30 cellular contexts compared by ENCODE assay signal in the genomic region with DNA sequence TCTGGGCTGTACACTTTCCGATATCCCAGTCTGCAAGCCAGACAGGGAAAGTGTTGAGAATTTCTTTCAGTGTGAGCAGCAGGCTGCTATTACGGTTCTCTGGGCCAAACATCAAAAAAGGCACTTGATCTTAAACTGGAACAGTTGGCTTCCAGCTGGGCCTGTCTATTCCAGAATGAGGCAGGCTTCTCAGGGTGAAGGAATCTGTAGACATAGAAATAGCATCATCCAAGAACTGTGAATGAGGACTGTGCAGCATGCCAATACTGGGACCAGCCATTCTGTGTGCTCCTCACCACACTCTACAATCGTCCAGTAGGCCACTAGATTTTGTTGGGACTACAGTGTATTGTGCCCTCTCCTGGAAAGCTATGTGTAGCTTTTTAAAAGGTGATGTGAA. TPM values are rescaled to one million over a fixed set of nuclear protein-coding genes. Genes with fewer than 3 reads are reported as not detected.
DNase-seq lines count a peak whose midpoint lies in the region; ATAC-seq, FAIRE-seq and TF ChIP-seq lines count a peak whose summit lies in the region.
"Had no signal": no experiment of that assay in that cellular context is flagged by ENCODE, and none has a peak within 500 bp of the region (broad histone marks: within the 10 kb centered on the region; RNA-seq: fewer than 3 reads in every experiment).

No MANE protein-coding gene starts in this region.

- CTCF ChIA-PET in HepG2 (lab: Yijun Ruan, JAX; ENCODE audit: low intra/inter-chr PET ratio, low total read pairs): no interaction called here

- no TSS peak for BruUV-seq in HepG2 (replicated peaks; lab: Mats Ljungman, UMichigan)

- no peaks in the 10 kb centered on the region for H4K20me1 ChIP-seq in HepG2 (ENCODE audit: insufficient read depth, low read length)
- H4K20me1 ChIP-seq: BLaER1 had no signal

- 18% methylated on average over 3 of the region's 3 CpGs for WGBS in HepG2 (ENCODE audit: low lambda C conversion rate)
- WGBS in right lobe of liver (ENCODE audit: insufficient coverage, low coverage, low lambda C conversion rate, missing lambda C conversion rate): 71% methylated on average over 3 of the region's 3 CpGs
- WGBS in pancreas, 2 donors: 73 to 84% methylated on average over 3 of the region's 3 CpGs

- no peaks in the 10 kb centered on the region for H3K36me3 ChIP-seq in HepG2 (replicated peaks in 1 of 2; ENCODE audit: control insufficient read depth in 1 of 2, insufficient read depth in 2 of 2, low read length in 2 of 2)
- H3K36me3 ChIP-seq in right lobe of liver: no peaks in the 10 kb centered on the region
- H3K36me3 ChIP-seq in pancreas: no peaks in the 10 kb centered on the region
- H3K36me3 ChIP-seq: BLaER1 had no signal

- intact Hi-C loops in HepG2 (cut with micrococcal nuclease; ENCODE audit: unreplicated experiment) (no loop called here), right lobe of liver (cut with DNase I) (no loop called here), pancreas (cut with DNase I) (no loop called here)

- H3K79me2 ChIP-seq in HepG2 (ENCODE audit: insufficient read depth, low read length): no peaks in the 10 kb centered on the region

- TF ChIP-seq POLR2A in HepG2 (IDR thresholded peaks at IDR 0.05; ENCODE audit: insufficient read depth in 1 of 2, low read depth in 2 of 2, low read length in 2 of 2) (no peak), right lobe of liver (IDR thresholded peaks at IDR 0.05) (no peak)

- H3K27ac ChIP-seq in HepG2 (ENCODE audit: extremely low read length, insufficient read depth, low read length): no peak overlapping the region
- no peak overlapping the region for H3K27ac ChIP-seq in right lobe of liver
- no peak overlapping the region for H3K27ac ChIP-seq in pancreas
- H3K27ac ChIP-seq: BLaER1, body of pancreas had no signal

- no peak overlapping the region for H2AFZ ChIP-seq in HepG2 (ENCODE audit: low read length)

- FAIRE-seq in HepG2 (lab: Jason Lieb, UNC) (no peak), urothelium cell line (lab: Jason Lieb, UNC) (no peak), pancreas (lab: Jason Lieb, UNC) (no peak)
- FAIRE-seq: colon, keratinocyte had no signal

- in situ Hi-C loops in HepG2 (cut with HindIII; ENCODE audit: extremely low pct_ligation_motif_present, low pct_unique_long_range_greater_than_20kb): no loop called here

- no peak overlapping the region for H3K9ac ChIP-seq in HepG2 (ENCODE audit: insufficient read depth, low read depth, low read length)
- H3K9ac ChIP-seq: BLaER1 had no signal

- H3K27me3 ChIP-seq in HepG2 (ENCODE audit: control insufficient read depth in 1 of 2, insufficient read depth in 2 of 2, low read length in 2 of 2): no peaks in the 10 kb centered on the region
- H3K27me3 ChIP-seq in right lobe of liver: no peaks in the 10 kb centered on the region
- no peaks in the 10 kb centered on the region for H3K27me3 ChIP-seq in pancreas
- H3K27me3 ChIP-seq: BLaER1, body of pancreas had no signal

- no peak overlapping the region for H3K4me3 ChIP-seq in HepG2 (replicated peaks in 1 of 3; ENCODE audit: insufficient read depth in 1 of 3, low read depth in 2 of 3, low read length in 3 of 3)
- no peak overlapping the region for H3K4me3 ChIP-seq in right lobe of liver
- H3K4me3 ChIP-seq in pancreas: no peak overlapping the region
- H3K4me3 ChIP-seq: BLaER1, body of pancreas had no signal

- H3K4me1 ChIP-seq in HepG2 (ENCODE audit: insufficient read depth, low read length): no peaks in the 10 kb centered on the region
- no peaks in the 10 kb centered on the region for H3K4me1 ChIP-seq in right lobe of liver
- H3K4me1 ChIP-seq in pancreas: no peaks in the 10 kb centered on the region
- H3K4me1 ChIP-seq: BLaER1, body of pancreas had no signal

- POLR2A ChIA-PET in HepG2 (lab: Yijun Ruan, JAX): no interaction called here

- no peak for TF ChIP-seq EP300 in HepG2 (IDR thresholded peaks at IDR 0.05; ENCODE audit: low read depth in 2 of 2, low read length in 2 of 2)
- TF ChIP-seq EP300 in HepG2 (CRISPR knock-in tag; IDR thresholded peaks at IDR 0.05; ENCODE audit: borderline replicate concordance): no peak

- no peak for DNase-seq in HepG2 (ENCODE audit: low spot score)
- no peak for DNase-seq in right lobe of liver
- DNase-seq in cerebellar cortex (ENCODE audit: low spot score): peak; percentile 52
- DNase-seq in medulla oblongata (ENCODE audit: extremely low spot score): peak; percentile 79
- peak; percentile 11 for DNase-seq in urothelium cell line (ENCODE audit: low spot score)
- DNase-seq in NCI-H2107 treated with DMSO at 0.1 percent for 48 hours (lab: John Stamatoyannopoulos, UW; ENCODE audit: unreplicated experiment): no peak
- no peak for DNase-seq in pancreas
- DNase-seq: activated CD8-positive, alpha-beta T cell treated with anti-CD3 and anti-CD28 coated beads, Interleukin-2, amount 10 ng/mL, durations not matched to agents 7 days and 5 days; activated effector memory CD4-positive, alpha-beta T cell treated with anti-CD3 and anti-CD28 coated beads, Interleukin-2, amount 50 U/mL, for 16 hours; activated naive CD8-positive, alpha-beta T cell treated with anti-CD3 and anti-CD28 coated beads, Interleukin-2, amount 10 ng/mL, durations not matched to agents 7 days and 5 days; activated T-cell treated with anti-CD3 and anti-CD28 coated beads for 4 hours; body of pancreas; COR-L47; DMS79 treated with DMSO at 0.1 percent for 48 hours; effector memory CD4-positive, alpha-beta T cell; erythroblast; foreskin melanocyte; NCI-H1105 treated with DMSO at 0.1 percent for 48 hours; NCI-H2081; stimulated activated CD4-positive, alpha-beta T cell treated with anti-CD3 and anti-CD28 coated beads, Interleukin-12 subunit alpha, Interleukin-12 subunit beta, amount 100 ng/mL, for 4 hours; stimulated activated naive CD8-positive, alpha-beta T cell treated with anti-CD3 and anti-CD28 coated beads, Interleukin-15, Interleukin-2, amounts not matched to agents 100 U/mL and 50 U/mL, for 24 hours; T-cell had no signal

- no peak overlapping the region for H3K4me2 ChIP-seq in HepG2 (ENCODE audit: low read depth, low read length)
- H3K4me2 ChIP-seq: BLaER1 had no signal

- TF ChIP-seq RAD21 in HepG2 (CRISPR knock-in tag; IDR thresholded peaks at IDR 0.05): no peak

- TF ChIP-seq CTCF in HepG2 (CRISPR knock-in tag; IDR thresholded peaks at IDR 0.05) (no peak), right lobe of liver (IDR thresholded peaks at IDR 0.05) (no peak), pancreas (IDR thresholded peaks at IDR 0.05) (no peak)

- ATAC-seq in HepG2 (peak; percentile 76), right lobe of liver (no peak), GM19455 (IDR thresholded peaks at IDR 0.05; ENCODE audit: unreplicated experiment) (no peak), pancreas (no peak)
- ATAC-seq: activated CD4-positive, CD25-positive, alpha-beta regulatory T cell treated with anti-CD3 and anti-CD28 coated beads, Interleukin-2, amount 50 U/mL, for 24 hours; activated CD8-positive, alpha-beta T cell treated with anti-CD3 and anti-CD28 coated beads, Interleukin-2, amount 10 ng/mL, durations not matched to agents 7 days and 5 days; body of pancreas; stimulated activated naive CD8-positive, alpha-beta T cell treated with anti-CD3 and anti-CD28 coated beads, Interleukin-15, Interleukin-2, amounts not matched to agents 100 U/mL and 50 U/mL, for 24 hours; T-cell had no signal

- H3K9me3 ChIP-seq in HepG2 (ENCODE audit: low read length): no peaks in the 10 kb centered on the region
- no peaks in the 10 kb centered on the region for H3K9me3 ChIP-seq in right lobe of liver
- no peaks in the 10 kb centered on the region for H3K9me3 ChIP-seq in pancreas
- H3K9me3 ChIP-seq: BLaER1, body of pancreas had no signal

RNA-seq across cellular contexts. Expression of a gene that starts 31.1 kb away (rescaled TPM):
- total RNA-seq in HepG2 (2016; rRNA removed; fragmentation: Illumina TruSeq; extraction: Trizol): not detected in 2 replicates
- total RNA-seq in HepG2 (2016; cell fraction: cytosol; rRNA removed; fragmentation: Illumina TruSeq; extraction: Trizol; ENCODE audit: low read depth): not detected in 2 replicates
- total RNA-seq in HepG2 (2016; cell fraction: insoluble cytoplasmic fraction; rRNA removed; fragmentation: Illumina TruSeq; extraction: Trizol): not detected in 2 replicates
- not detected in 2 replicates for total RNA-seq in HepG2 (2016; cell fraction: membrane; rRNA removed; fragmentation: Illumina TruSeq; extraction: Trizol)
- not detected in 2 replicates for total RNA-seq in HepG2 (2016; cell fraction: nucleus; rRNA removed; fragmentation: Illumina TruSeq; extraction: Trizol)
- not detected in 2 replicates for polyA plus RNA-seq in HepG2 (2011; rRNA removed)
- polyA plus RNA-seq in HepG2 (2011; cell fraction: cytosol; rRNA removed): not detected in 2 replicates
- not detected in 2 replicates for polyA plus RNA-seq in HepG2 (2011; cell fraction: nucleus; rRNA removed)
- polyA plus RNA-seq in HepG2 (2012): not detected in 2 replicates
- polyA plus RNA-seq in HepG2 (2016; cell fraction: cytosol; fragmentation: Illumina TruSeq; extraction: Trizol; ENCODE audit: low read depth): not detected in 2 replicates
- polyA plus RNA-seq in HepG2 (2016; cell fraction: insoluble cytoplasmic fraction; fragmentation: Illumina TruSeq; extraction: Trizol; ENCODE audit: low read depth): not detected in 2 replicates
- polyA plus RNA-seq in HepG2 (2016; cell fraction: membrane; fragmentation: Illumina TruSeq; extraction: Trizol; ENCODE audit: low read depth): not detected in 2 replicates
- polyA plus RNA-seq in HepG2 (2016; cell fraction: nucleus; fragmentation: Illumina TruSeq; extraction: Trizol; ENCODE audit: insufficient read depth, low read depth): not detected in 2 replicates
- not detected in 2 replicates for polyA minus RNA-seq in HepG2 (2011; rRNA and poly(A)+ RNA removed; ENCODE audit: low replicate concordance)
- polyA minus RNA-seq in HepG2 (2011; cell fraction: cytosol; rRNA and poly(A)+ RNA removed): not detected in 2 replicates
- polyA minus RNA-seq in HepG2 (2011; cell fraction: nucleus; rRNA and poly(A)+ RNA removed): not detected in 2 replicates
- not detected for total RNA-seq in right lobe of liver
- 1 to 10 TPM in 5 of 6 donors, under 1 TPM in 1; 0.32 to 7.5 (median 4.9) TPM for total RNA-seq in pancreas
- polyA plus RNA-seq in pancreas: 10 to 100 TPM in 1 of 2 donors, 1 to 10 TPM in 1; 2.5 to 14.4 TPM
- total RNA-seq: activated CD8-positive, alpha-beta T cell treated with anti-CD3 and anti-CD28 coated beads, Interleukin-2, amount 10 ng/mL, durations not matched to agents 7 days and 5 days; activated naive CD8-positive, alpha-beta T cell treated with anti-CD3 and anti-CD28 coated beads, Interleukin-2, amount 10 ng/mL, durations not matched to agents 7 days and 5 days; MCF 10A; NCI-H460; T-cell had no signal
- polyA plus RNA-seq: IgD-negative memory B cell had no signal

RNA-seq across cellular contexts. Expression of a gene that starts 42.5 kb away (rescaled TPM):
- total RNA-seq in HepG2 (2016; rRNA removed; fragmentation: Illumina TruSeq; extraction: Trizol) (69.3 and 90.0 TPM in 2 replicates), right lobe of liver (10 to 100 TPM; 13.3 to 18.9 (median 14.4) TPM), pancreas (10 to 100 TPM; 17.5 to 20.8 (median 19.2) TPM)
- 120 and 132 TPM in 2 replicates for total RNA-seq in HepG2 (2016; cell fraction: cytosol; rRNA removed; fragmentation: Illumina TruSeq; extraction: Trizol; ENCODE audit: low read depth)
- 67.1 and 86.7 TPM in 2 replicates for total RNA-seq in HepG2 (2016; cell fraction: insoluble cytoplasmic fraction; rRNA removed; fragmentation: Illumina TruSeq; extraction: Trizol)
- 51.2 and 67.2 TPM in 2 replicates for total RNA-seq in HepG2 (2016; cell fraction: membrane; rRNA removed; fragmentation: Illumina TruSeq; extraction: Trizol)
- total RNA-seq in HepG2 (2016; cell fraction: nucleus; rRNA removed; fragmentation: Illumina TruSeq; extraction: Trizol): 49.9 and 54.3 TPM in 2 replicates
- polyA plus RNA-seq in HepG2 (2011; rRNA removed) (22.9 and 36.1 TPM in 2 replicates), pancreas (10 to 100 TPM; 15.6 to 21.7 TPM)
- polyA plus RNA-seq in HepG2 (2011; cell fraction: cytosol; rRNA removed): 14.6 and 21.0 TPM in 2 replicates
- polyA plus RNA-seq in HepG2 (2011; cell fraction: nucleus; rRNA removed): 12.2 and 15.9 TPM in 2 replicates
- 20.9 and 27.3 TPM in 2 replicates for polyA plus RNA-seq in HepG2 (2012)
- 6.2 and 8.0 TPM in 2 replicates for polyA plus RNA-seq in HepG2 (2016; cell fraction: cytosol; fragmentation: Illumina TruSeq; extraction: Trizol; ENCODE audit: low read depth)
- 58.3 and 59.3 TPM in 2 replicates for polyA plus RNA-seq in HepG2 (2016; cell fraction: insoluble cytoplasmic fraction; fragmentation: Illumina TruSeq; extraction: Trizol; ENCODE audit: low read depth)
- polyA plus RNA-seq in HepG2 (2016; cell fraction: membrane; fragmentation: Illumina TruSeq; extraction: Trizol; ENCODE audit: low read depth): 14.5 and 14.7 TPM in 2 replicates
- polyA plus RNA-seq in HepG2 (2016; cell fraction: nucleus; fragmentation: Illumina TruSeq; extraction: Trizol; ENCODE audit: insufficient read depth, low read depth): 60.9 and 62.3 TPM in 2 replicates
- 31.7 and 31.8 TPM in 2 replicates for polyA minus RNA-seq in HepG2 (2011; rRNA and poly(A)+ RNA removed; ENCODE audit: low replicate concordance)
- 35.0 and 35.8 TPM in 2 replicates for polyA minus RNA-seq in HepG2 (2011; cell fraction: cytosol; rRNA and poly(A)+ RNA removed)
- 48.5 and 64.5 TPM in 2 replicates for polyA minus RNA-seq in HepG2 (2011; cell fraction: nucleus; rRNA and poly(A)+ RNA removed)

Comparison
In these comparisons a context has a peak if more than half of its experiments do, and no peak if none do; other contexts are left out.
1. DNase-seq: peak in cerebellar cortex (single experiment), medulla oblongata (single experiment) and urothelium cell line (single experiment); none in HepG2 (single experiment), right lobe of liver (0 of 3), NCI-H2107 treated with DMSO at 0.1 percent for 48 hours (single experiment) and pancreas (0 of 6).